Comparison of ENCODE assay signal across 1 cellular context in genomic region chr17:42566873-42567573, GRCh38.
TF ChIP-seq lines count a peak whose summit lies in the region.

Gene MLX, plus strand, starts transcription at chr17:42567100. Its CDS starts 25 bp downstream, at chr17:42567125.

TF ChIP-seq in GM23338, 12 proteins besides CTCF, POLR2A, EP300 and RAD21 (continued from another document):
- TF ChIP-seq ZNF462 (CRISPR knock-in tag; IDR thresholded peaks at IDR 0.05) (no peak), ZNF114 (CRISPR knock-in tag; IDR thresholded peaks at IDR 0.05) (no peak), JUNB (IDR thresholded peaks at IDR 0.05; ENCODE audit: unreplicated experiment) (no peak), EZH2phosphoT487 (IDR thresholded peaks at IDR 0.05; ENCODE audit: unreplicated experiment) (no peak), CREB1 (CRISPR knock-in tag; IDR thresholded peaks at IDR 0.05; ENCODE audit: low read depth) (no peak), ETS1 (IDR thresholded peaks at IDR 0.05) (peak; percentile 77)
